Comparison of ENCODE assay signal across 8 cellular contexts in the genomic region with DNA sequence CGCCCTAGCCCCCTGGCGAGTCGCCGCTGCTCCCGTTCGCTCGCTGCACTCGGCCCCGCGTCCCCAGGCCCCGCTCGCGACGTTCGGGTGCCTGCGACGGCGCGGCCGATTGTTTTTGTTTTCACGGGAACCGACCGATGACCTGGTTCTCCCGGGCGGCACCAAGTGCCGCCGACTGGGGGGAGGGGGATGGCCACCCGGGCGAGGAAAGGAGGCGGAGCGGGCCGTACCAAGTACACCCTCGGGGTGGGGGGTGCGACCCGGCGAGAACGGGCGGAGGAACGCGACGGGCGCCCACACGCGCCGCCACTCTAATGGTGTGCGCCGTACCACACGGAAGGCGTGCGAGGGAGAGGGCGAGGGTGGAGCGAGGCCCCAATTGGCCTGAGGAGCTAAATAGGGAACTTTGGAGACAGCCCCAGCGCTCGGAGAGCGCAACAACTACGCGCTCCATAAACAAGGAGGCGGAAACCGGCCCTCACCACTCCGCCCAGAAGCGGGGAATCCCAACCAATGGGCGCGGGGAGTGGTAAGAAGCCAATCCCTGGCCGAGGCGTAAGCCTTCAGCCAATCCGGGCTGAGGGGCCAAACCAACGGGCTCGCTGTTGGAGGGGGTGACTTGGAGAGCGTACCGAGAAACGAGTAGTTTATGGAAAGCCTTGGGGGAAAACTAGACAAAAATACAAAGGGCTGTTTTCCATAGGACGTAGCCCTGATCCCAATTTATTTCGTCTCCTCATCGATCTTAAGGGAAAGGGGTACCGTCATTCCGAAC. TPM values are rescaled to one million over a fixed set of nuclear protein-coding genes. Genes with fewer than 3 reads are reported as not detected.
DNase-seq lines count a peak whose midpoint lies in the region; ATAC-seq and TF ChIP-seq lines count a peak whose summit lies in the region.
"Not testable (repeated sequence)": the region's sequence is repeated elsewhere in the genome, so short reads cannot be mapped to it uniquely, and the experiment has no call there.

No MANE protein-coding gene starts in this region.

- H3K4me1 Mint-ChIP-seq in memory B cell, result not testable (repeated sequence)

- H4K20me1 ChIP-seq in PC-9 (ENCODE audit: insufficient read depth), result not testable (repeated sequence)

- not testable (repeated sequence) for H3K9me3 ChIP-seq in PC-9 (ENCODE audit: insufficient read depth, low read depth)

- BruUV-seq in PC-9 (replicated peaks; lab: Mats Ljungman, UMichigan), result not testable (repeated sequence)

- H2AFZ ChIP-seq in PC-9, result 0 out of 2 replicates have a peak overlapping the region, but pooled peaks have one; percentile 68

- DNase-seq in AG04449 (ENCODE audit: low read depth, low spot score) (peak; percentile 50), PC-9 (peak; percentile 68 to 91), activated T-helper 1 cell treated with Interleukin-2 at 50 U/mL for 16 hours (ENCODE audit: low read depth) (peak; percentile 80), epithelial cell of prostate (ENCODE audit: low read depth, low spot score) (peak; percentile 41), memory B cell (ENCODE audit: low spot score in 2 of 2) (peak; percentile 88 to 91)
- DNase-seq in stimulated activated CD4-positive, alpha-beta T cell treated with anti-CD3 and anti-CD28 coated beads, Interleukin-2, amount 100 ng/mL, for 24 hours, result peak; percentile 91 to 92

- not testable (repeated sequence) for H3K27me3 Mint-ChIP-seq in memory B cell

- ATAC-seq in GM18873 (IDR thresholded peaks at IDR 0.05; ENCODE audit: low FRiP score, unreplicated experiment) (peak; percentile 91), HG02970 (IDR thresholded peaks at IDR 0.05; ENCODE audit: low FRiP score, unreplicated experiment) (peak; percentile 94), memory B cell (ENCODE audit: low read depth) (peak; percentile 83)

- H3F3A ChIP-seq in PC-9 (ENCODE audit: insufficient read depth, low read depth), result not testable (repeated sequence)

- TF ChIP-seq CTCF in AG04449 (IDR thresholded peaks at IDR 0.05; ENCODE audit: insufficient read depth, low read length, missing control alignments); PC-9 (conservative IDR thresholded peaks at IDR 0.05): not testable (repeated sequence)

- not testable (repeated sequence) for H3K9me3 Mint-ChIP-seq in memory B cell

- H3K27ac ChIP-seq in PC-9, result peak overlapping the region; percentile 80
- H3K27ac ChIP-seq in epithelial cell of prostate, result peak overlapping the region; percentile 60

- H3K27ac Mint-ChIP-seq in memory B cell, result peak overlapping the region; percentile 96

- peak overlapping the region; percentile 88 for H3K4me3 Mint-ChIP-seq in memory B cell

- CTCF ChIA-PET in AG04449 (lab: Yijun Ruan, JAX); PC-9 (lab: Charles Lee): not testable (repeated sequence)

- peak overlapping the region; percentile 70 for H3K4me2 ChIP-seq in PC-9

- H3K27me3 ChIP-seq in PC-9 (ENCODE audit: insufficient read depth, low read depth), result not testable (repeated sequence)

- POLR2A ChIA-PET in AG04449 (lab: Yijun Ruan, JAX); PC-9 (lab: Charles Lee; ENCODE audit: unreplicated experiment): not testable (repeated sequence)

- not testable (repeated sequence) for H3K36me3 ChIP-seq in PC-9 (ENCODE audit: low read depth)

- H3K4me1 ChIP-seq in PC-9 (replicated peaks; ENCODE audit: insufficient read depth), result not testable (repeated sequence)

- H3K4me3 ChIP-seq in AG04449 (ENCODE audit: low read depth, low read length) (peak overlapping the region; percentile 62), PC-9 (peak overlapping the region; percentile 67)

- peaks cover 17% of the 10 kb centered on the region for H3K79me2 ChIP-seq in PC-9 (ENCODE audit: low read depth)

- not testable (repeated sequence) for H3K36me3 Mint-ChIP-seq in memory B cell

- not testable (repeated sequence) for H3K9me2 ChIP-seq in PC-9 (ENCODE audit: insufficient read depth)

- intact Hi-C loops in PC-9 (cut with micrococcal nuclease; ENCODE audit: unreplicated experiment), result not testable (repeated sequence)

RNA-seq across cellular contexts. Expression of a gene that starts 54.8 kb away (rescaled TPM):
- 2.7 and 5.7 TPM in 2 replicates for total RNA-seq in PC-9 (2021)

Comparison
In these comparisons a context has a peak if more than half of its experiments do, and no peak if none do; other contexts are left out.
1. Peak in every context shown above with its lines: DNase-seq, ATAC-seq, H3K4me3 ChIP-seq and H3K27ac ChIP-seq.
2. DNase-seq: peak in every context shown above with its lines; median percentile 92 in stimulated activated CD4-positive, alpha-beta T cell treated with anti-CD3 and anti-CD28 coated beads, Interleukin-2, amount 100 ng/mL, for 24 hours; 90 in memory B cell; 80 in activated T-helper 1 cell treated with Interleukin-2 at 50 U/mL for 16 hours; 80 in PC-9; 50 in AG04449; 41 in epithelial cell of prostate.